Comparison of ENCODE assay signal across 17 cellular contexts in the genomic region with DNA sequence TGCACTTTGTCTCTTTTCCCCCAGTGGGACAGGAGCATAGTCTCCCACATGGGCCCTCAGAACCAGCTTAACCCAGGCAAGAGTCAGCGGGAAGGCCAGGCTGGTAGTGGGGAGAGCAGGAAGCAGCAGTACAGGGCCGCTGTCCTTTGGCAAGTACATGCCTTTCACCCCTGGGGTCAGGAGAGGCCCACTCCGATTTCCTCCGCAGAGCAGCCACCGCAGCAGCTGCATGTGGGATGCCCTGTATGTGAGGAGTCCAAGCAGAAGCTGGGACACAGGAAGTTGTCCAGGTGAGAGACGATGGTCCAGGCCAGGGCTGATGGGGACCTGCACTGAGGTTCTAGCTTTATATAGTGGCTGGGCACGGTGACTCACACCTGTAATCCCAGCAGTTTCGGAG. TPM values are rescaled to one million over a fixed set of nuclear protein-coding genes. Genes with fewer than 3 reads are reported as not detected.
DNase-seq lines count a peak whose midpoint lies in the region; TF ChIP-seq lines count a peak whose summit lies in the region.
"Had no signal": no experiment of that assay in that cellular context is flagged by ENCODE, and none has a peak within 500 bp of the region (broad histone marks: within the 10 kb centered on the region; RNA-seq: fewer than 3 reads in every experiment).

No MANE protein-coding gene starts in this region.

- no peaks in the 10 kb centered on the region for H3K27me3 ChIP-seq in transverse colon

- peaks cover 85% of the 10 kb centered on the region for H3K4me1 Mint-ChIP-seq in dendritic cell treated with granulocyte-macrophage colony-stimulating factor and Interleukin-4, amounts not matched to agents 40 ng/mL and 50 ng/mL, for 4 days (ENCODE audit: low read depth)
- H3K4me1 Mint-ChIP-seq: CD4-positive, alpha-beta memory T cell; GM23338 had no signal

- H3K4me1 ChIP-seq in transverse colon: peaks cover 0 to 49% (median 35%) of the 10 kb centered on the region in 4 donors
- H3K4me1 ChIP-seq: HAP-1 had no signal

- no peak for TF ChIP-seq POLR2A in transverse colon (IDR thresholded peaks at IDR 0.05)

- peaks cover 0 to 2% of the 10 kb centered on the region in 2 donors for H3K9me3 ChIP-seq in transverse colon
- H3K9me3 ChIP-seq: HAP-1 had no signal

- H3K36me3 ChIP-seq in transverse colon: no peaks in the 10 kb centered on the region
- H3K36me3 ChIP-seq: HAP-1 had no signal

- H3K27ac Mint-ChIP-seq in dendritic cell treated with granulocyte-macrophage colony-stimulating factor and Interleukin-4, amounts not matched to agents 40 ng/mL and 50 ng/mL, for 4 days: peak overlapping the region; percentile 85
- H3K27ac Mint-ChIP-seq: CD4-positive, alpha-beta memory T cell; GM23338 had no signal

- intact Hi-C loops in dendritic cell treated with granulocyte-macrophage colony-stimulating factor and Interleukin-4, amounts not matched to agents 40 ng/mL and 50 ng/mL, for 4 days (cut with micrococcal nuclease): no loop called here
- intact Hi-C loops in transverse colon (cut with DNase I; ENCODE audit: low total_unique reads): no loop called here

- WGBS in transverse colon (ENCODE audit: low coverage in 1 of 2), 2 donors: 93% methylated on average over 8 of the region's 8 CpGs; no CpG with 5 or more reads in 1 of the 2 donors

- H3K4me3 ChIP-seq in transverse colon: no peak overlapping the region
- H3K4me3 ChIP-seq: GM23338, HAP-1 had no signal

- no peak for TF ChIP-seq EP300 in transverse colon (IDR thresholded peaks at IDR 0.05; ENCODE audit: low read depth)

- DNase-seq in mesenteric fat pad (ENCODE audit: low spot score) (peak; percentile 74), transverse colon (no peak), KBM-7 (no peak), caudate nucleus (lab: John Stamatoyannopoulos, UW) (no peak), SHP77 (lab: John Stamatoyannopoulos, UW) (no peak)
- DNase-seq: ACHN; C1 segment of cervical spinal cord; CD4-positive, alpha-beta memory T cell; DMS79 had no signal

- H3K9me3 Mint-ChIP-seq in dendritic cell treated with granulocyte-macrophage colony-stimulating factor and Interleukin-4, amounts not matched to agents 40 ng/mL and 50 ng/mL, for 4 days: peaks cover 10% of the 10 kb centered on the region

- H3K27ac ChIP-seq in VCaP (peak overlapping the region; percentile 93), transverse colon (peak overlapping the region; percentile 64 to 86 (median 75)), caudate nucleus (ENCODE audit: low read depth, low read length) (no peak overlapping the region)

- no peaks in the 10 kb centered on the region for H3K36me3 Mint-ChIP-seq in dendritic cell treated with granulocyte-macrophage colony-stimulating factor and Interleukin-4, amounts not matched to agents 40 ng/mL and 50 ng/mL, for 4 days (ENCODE audit: low read depth)
- H3K36me3 Mint-ChIP-seq: CD4-positive, alpha-beta memory T cell had no signal

- H3K4me3 Mint-ChIP-seq in dendritic cell treated with granulocyte-macrophage colony-stimulating factor and Interleukin-4, amounts not matched to agents 40 ng/mL and 50 ng/mL, for 4 days: no peak overlapping the region
- H3K4me3 Mint-ChIP-seq: CD4-positive, alpha-beta memory T cell; GM23338; IgD-negative memory B cell had no signal

- in situ Hi-C loops in transverse colon (cut with MboI; ENCODE audit: low pct_ligation_motif_present in 1 of 4, low pct_unique_long_range_greater_than_20kb in 1 of 4, low sequenced_read_pairs in 3 of 4) (no loop called here), KBM-7 (cut with MboI; ENCODE audit: low pct_unique_long_range_greater_than_20kb, low sequenced_read_pairs) (no loop called here)

- H3K27me3 Mint-ChIP-seq in dendritic cell treated with granulocyte-macrophage colony-stimulating factor and Interleukin-4, amounts not matched to agents 40 ng/mL and 50 ng/mL, for 4 days: peaks cover 2% of the 10 kb centered on the region

- TF ChIP-seq CTCF in VCaP (conservative IDR thresholded peaks at IDR 0.05) (no peak), transverse colon (IDR thresholded peaks at IDR 0.05) (no peak)

RNA-seq across cellular contexts. Expression of a gene that starts 36.7 kb away (rescaled TPM):
- total RNA-seq in mesenteric fat pad (not detected), transverse colon (not detected)
- total RNA-seq: A172; CD4-positive, alpha-beta memory T cell; G401; GM23338; HT-29 had no signal

RNA-seq across cellular contexts. Expression of a gene that starts 42.7 kb away (rescaled TPM):
- 61.2 TPM for total RNA-seq in mesenteric fat pad
- total RNA-seq in transverse colon: 10 to 100 TPM; 25.1 to 57.8 (median 46.7) TPM
